In the genomic region with DNA sequence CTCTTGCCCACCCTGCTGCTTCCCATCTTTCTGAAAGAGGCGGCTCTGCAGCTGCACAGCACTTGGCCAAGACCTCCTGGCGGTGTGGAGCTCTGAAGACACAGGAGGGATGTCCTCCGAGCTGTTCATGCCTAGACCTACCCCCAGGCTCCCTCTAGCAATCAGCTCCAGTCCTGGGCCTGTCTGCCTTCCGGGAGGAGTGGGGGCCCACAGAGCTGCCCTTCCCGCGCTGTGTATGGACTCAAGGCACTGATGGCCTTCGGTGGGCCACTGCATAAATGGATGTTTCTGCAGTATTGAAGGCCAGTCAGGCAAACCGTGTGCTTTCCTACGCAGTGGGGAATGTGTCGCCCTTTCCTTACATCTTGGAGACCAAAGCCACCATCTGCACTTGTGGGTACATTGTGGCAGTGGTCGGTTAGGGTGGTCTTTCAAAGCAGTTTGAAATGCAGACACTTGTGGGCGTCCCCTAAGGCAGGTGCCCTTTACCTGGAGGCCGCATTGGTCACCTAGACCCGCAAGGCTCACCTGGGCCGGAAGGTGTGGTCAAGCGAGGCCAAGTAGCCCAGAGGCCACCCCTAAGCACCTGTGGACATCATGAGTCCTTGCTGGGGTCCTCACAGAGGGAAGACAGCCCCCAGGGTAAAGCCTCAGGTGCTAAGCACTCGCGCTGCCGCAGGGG, we compare ENCODE assay signal across 1 cellular context.
TF ChIP-seq lines count a peak whose summit lies in the region.

No MANE protein-coding gene starts in this region.

TF ChIP-seq in H1, 55 proteins besides CTCF, POLR2A, EP300 and RAD21:
- no peak for TF ChIP-seq SAP30 (IDR thresholded peaks at IDR 0.05; ENCODE audit: insufficient read depth, insufficient replicate concordance, low read length)
- TF ChIP-seq, protein P1, sequence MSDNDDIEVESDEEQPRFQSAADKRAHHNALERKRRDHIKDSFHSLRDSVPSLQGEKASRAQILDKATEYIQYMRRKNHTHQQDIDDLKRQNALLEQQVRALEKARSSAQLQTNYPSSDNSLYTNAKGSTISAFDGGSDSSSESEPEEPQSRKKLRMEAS (IDR thresholded peaks at IDR 0.05) = no peak
- no peak for TF ChIP-seq BCL11A (IDR thresholded peaks at IDR 0.05; ENCODE audit: low read depth in 2 of 2, low read length in 2 of 2)
- no peak for TF ChIP-seq SP2 (IDR thresholded peaks at IDR 0.05; ENCODE audit: low read length)
- TF ChIP-seq, protein P2, sequence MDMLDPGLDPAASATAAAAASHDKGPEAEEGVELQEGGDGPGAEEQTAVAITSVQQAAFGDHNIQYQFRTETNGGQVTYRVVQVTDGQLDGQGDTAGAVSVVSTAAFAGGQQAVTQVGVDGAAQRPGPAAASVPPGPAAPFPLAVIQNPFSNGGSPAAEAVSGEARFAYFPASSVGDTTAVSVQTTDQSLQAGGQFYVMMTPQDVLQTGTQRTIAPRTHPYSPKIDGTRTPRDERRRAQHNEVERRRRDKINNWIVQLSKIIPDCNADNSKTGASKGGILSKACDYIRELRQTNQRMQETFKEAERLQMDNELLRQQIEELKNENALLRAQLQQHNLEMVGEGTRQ (IDR thresholded peaks at IDR 0.05; ENCODE audit: low read length) = no peak
- TF ChIP-seq CHD2 (IDR thresholded peaks at IDR 0.05; ENCODE audit: low read length) = no peak
- no peak for TF ChIP-seq CBX8 (IDR thresholded peaks at IDR 0.05; ENCODE audit: borderline replicate concordance, low read depth, low read length)
- TF ChIP-seq ZNF274 (IDR thresholded peaks at IDR 0.05; ENCODE audit: borderline replicate concordance, extremely low read depth, low read length) = no peak
- TF ChIP-seq RNF2 (IDR thresholded peaks at IDR 0.05; ENCODE audit: borderline replicate concordance, low read depth, low read length, missing control alignments, poor library complexity, severe bottlenecking) = no peak
- no peak for TF ChIP-seq CHD1 (IDR thresholded peaks at IDR 0.05; ENCODE audit: low read depth, low read length)
- no peak for TF ChIP-seq ASH2L (IDR thresholded peaks at IDR 0.05; ENCODE audit: low read length)
- no peak for TF ChIP-seq POLR2AphosphoS5 (IDR thresholded peaks at IDR 0.05; ENCODE audit: low read depth, low read length)
- TF ChIP-seq KDM4A (IDR thresholded peaks at IDR 0.05; ENCODE audit: low read depth, low read length, severe bottlenecking) = no peak
- no peak for TF ChIP-seq EGR1 (IDR thresholded peaks at IDR 0.05; ENCODE audit: borderline replicate concordance, low read depth, low read length)
- TF ChIP-seq RBBP5 (IDR thresholded peaks at IDR 0.05; ENCODE audit: borderline replicate concordance, low read depth, low read length) = no peak
- TF ChIP-seq TEAD4 (IDR thresholded peaks at IDR 0.05; ENCODE audit: low read depth, low read length) = no peak
